19 cellular contexts compared by ENCODE assay signal in genomic region chr4:84865600-84865999, GRCh38.
DNase-seq lines count a peak whose midpoint lies in the region; ATAC-seq and TF ChIP-seq lines count a peak whose summit lies in the region.
"Had no signal": no experiment of that assay in that cellular context is flagged by ENCODE, and none has a peak within 500 bp of the region (broad histone marks: within the 10 kb centered on the region; RNA-seq: fewer than 3 reads in every experiment).

No MANE protein-coding gene starts in this region.

- peak overlapping the region; percentile 37 for H3K27ac Mint-ChIP-seq in MCF 10A (ENCODE audit: low read depth, unreplicated experiment)
- H3K27ac Mint-ChIP-seq in neural progenitor cell = peak overlapping the region; percentile 27
- peak overlapping the region; percentile 90 for H3K27ac Mint-ChIP-seq in type B pancreatic cell
- H3K27ac Mint-ChIP-seq: B cell; CD4-positive, CD25-positive, alpha-beta regulatory T cell; GM23338 had no signal

- no peaks in the 10 kb centered on the region for H3F3A ChIP-seq in neural progenitor cell (ENCODE audit: low read depth)

- H3K4me3 Mint-ChIP-seq in MCF 10A (ENCODE audit: unreplicated experiment) = no peak overlapping the region
- H3K4me3 Mint-ChIP-seq in neural progenitor cell = no peak overlapping the region
- H3K4me3 Mint-ChIP-seq in type B pancreatic cell = peak overlapping the region; percentile 56
- H3K4me3 Mint-ChIP-seq: B cell; CD4-positive, CD25-positive, alpha-beta regulatory T cell; CD8-positive, alpha-beta memory T cell; GM23338 had no signal

- dilution Hi-C loops in mammary epithelial cell (cut with HindIII; ENCODE audit: low sequenced_read_pairs) = no loop called here

- H3K27me3 Mint-ChIP-seq in MCF 10A (ENCODE audit: insufficient read depth, unreplicated experiment) (no peaks in the 10 kb centered on the region), neural progenitor cell (ENCODE audit: insufficient read depth, low read depth) (no peaks in the 10 kb centered on the region), type B pancreatic cell (no peaks in the 10 kb centered on the region)
- H3K27me3 Mint-ChIP-seq: B cell; CD4-positive, CD25-positive, alpha-beta regulatory T cell; CD8-positive, alpha-beta memory T cell had no signal

- 50% methylated on average over 2 of the region's 2 CpGs for WGBS in mammary epithelial cell (ENCODE audit: low coverage, missing lambda C conversion rate)

- H3K27me3 ChIP-seq in mammary epithelial cell (ENCODE audit: insufficient read depth, low read length) = no peaks in the 10 kb centered on the region
- no peaks in the 10 kb centered on the region for H3K27me3 ChIP-seq in neural progenitor cell
- H3K27me3 ChIP-seq: BLaER1 had no signal

- CTCF ChIA-PET in MCF 10A (lab: Yijun Ruan, JAX) = no interaction called here
- CTCF ChIA-PET in mammary epithelial cell (lab: Charles Lee; ENCODE audit: low non-redundant PET) = no interaction called here

- H3K9me3 Mint-ChIP-seq in MCF 10A (ENCODE audit: unreplicated experiment) (no peaks in the 10 kb centered on the region), neural progenitor cell (peaks cover 3% of the 10 kb centered on the region), type B pancreatic cell (peaks cover 5% of the 10 kb centered on the region)
- H3K9me3 Mint-ChIP-seq: CD4-positive, CD25-positive, alpha-beta regulatory T cell; GM23338 had no signal

- H2AFZ ChIP-seq in mammary epithelial cell (ENCODE audit: low read depth, low read length) (no peak overlapping the region), neural progenitor cell (replicated peaks) (no peak overlapping the region)
- H2AFZ ChIP-seq: GM23338 had no signal

- POLR2A ChIA-PET in MCF 10A (lab: Yijun Ruan, JAX) = no interaction called here

- in situ Hi-C loops in mammary epithelial cell (cut with MboI; ENCODE audit: low sequenced_read_pairs in 2 of 2) = no loop called here

- peaks cover 10% of the 10 kb centered on the region for H3K79me2 ChIP-seq in mammary epithelial cell (ENCODE audit: insufficient read depth, low read length)
- peaks cover 12% of the 10 kb centered on the region for H3K79me2 ChIP-seq in neural progenitor cell (ENCODE audit: low read depth)

- no peaks in the 10 kb centered on the region for H3K36me3 ChIP-seq in mammary epithelial cell (ENCODE audit: insufficient read depth, low read length)
- no peaks in the 10 kb centered on the region for H3K36me3 ChIP-seq in neural progenitor cell
- H3K36me3 ChIP-seq: BLaER1 had no signal

- H3K4me1 ChIP-seq in mammary epithelial cell (ENCODE audit: insufficient read depth, low read length) (peaks cover 6% of the 10 kb centered on the region), neural progenitor cell (peaks cover 1% of the 10 kb centered on the region)
- H3K4me1 ChIP-seq: BLaER1 had no signal

- H3K4me1 Mint-ChIP-seq in MCF 10A (ENCODE audit: insufficient read depth, unreplicated experiment) (peaks cover 6% of the 10 kb centered on the region), neural progenitor cell (peaks cover 14% of the 10 kb centered on the region), type B pancreatic cell (ENCODE audit: unreplicated experiment) (peaks cover 10% of the 10 kb centered on the region)
- H3K4me1 Mint-ChIP-seq: B cell; CD4-positive, CD25-positive, alpha-beta regulatory T cell; CD8-positive, alpha-beta memory T cell had no signal

- H3K4me3 ChIP-seq in mammary epithelial cell (replicated peaks in 1 of 3; ENCODE audit: insufficient read depth in 1 of 3, low read depth in 2 of 3, low read length in 3 of 3) = no peak overlapping the region
- no peak overlapping the region for H3K4me3 ChIP-seq in neural progenitor cell
- H3K4me3 ChIP-seq: BLaER1, GM23338 had no signal

- H3K9me3 ChIP-seq in mammary epithelial cell (replicated peaks; ENCODE audit: insufficient read depth, low read length) (no peaks in the 10 kb centered on the region), neural progenitor cell (ENCODE audit: low read depth) (no peaks in the 10 kb centered on the region)
- H3K9me3 ChIP-seq: BLaER1 had no signal

- no peak overlapping the region for H3K4me2 ChIP-seq in mammary epithelial cell (ENCODE audit: insufficient read depth, low read depth, low read length)
- H3K4me2 ChIP-seq in neural progenitor cell = no peak overlapping the region
- H3K4me2 ChIP-seq: BLaER1, GM23338 had no signal

- TF ChIP-seq CTCF in MCF 10A (IDR thresholded peaks at IDR 0.05; ENCODE audit: unreplicated experiment) = no peak
- TF ChIP-seq CTCF in mammary epithelial cell (conservative IDR thresholded peaks at IDR 0.05 in 1 of 2, IDR thresholded peaks at IDR 0.05 in 1 of 2; ENCODE audit: extremely low read depth in 1 of 2, insufficient read depth in 1 of 2, low read depth in 1 of 2, low read length in 2 of 2) = no peak
- no peak for TF ChIP-seq CTCF in neural progenitor cell (IDR thresholded peaks at IDR 0.05)
- TF ChIP-seq CTCF in type B pancreatic cell (conservative IDR thresholded peaks at IDR 0.05) = no peak

- DNase-seq in MCF 10A (ENCODE audit: unreplicated experiment) = no peak
- no peak for DNase-seq in mammary epithelial cell
- DNase-seq in neural progenitor cell (ENCODE audit: low spot score) = no peak
- DNase-seq in type B pancreatic cell (ENCODE audit: extremely low spot score, unreplicated experiment) = no peak
- DNase-seq in NOMO-1 treated with dmso at 0.1 percent for 144 hours (lab: John Stamatoyannopoulos, UW; ENCODE audit: unreplicated experiment) = no peak
- DNase-seq: CD4-positive, CD25-positive, alpha-beta regulatory T cell; CD8-positive, alpha-beta memory T cell; DMS 273 treated with DMSO at 0.1 percent for 48 hours; DMS79; EL; GF-D8; HCEC 1CT had no signal

- intact Hi-C loops in MCF 10A (cut with micrococcal nuclease) = no loop called here
- intact Hi-C loops in mammary epithelial cell (cut with micrococcal nuclease) = no loop called here

- ATAC-seq in HG03108 (IDR thresholded peaks at IDR 0.05; ENCODE audit: unreplicated experiment) (no peak), HG02938 (IDR thresholded peaks at IDR 0.05; ENCODE audit: unreplicated experiment) (no peak)

- BruUV-seq in MCF 10A (replicated peaks; lab: Mats Ljungman, UMichigan) (no TSS peak), mammary epithelial cell (replicated peaks; lab: Mats Ljungman, UMichigan) (no TSS peak)

- peaks cover 6% of the 10 kb centered on the region for H3K36me3 Mint-ChIP-seq in MCF 10A (ENCODE audit: insufficient read depth, unreplicated experiment)
- peaks cover 16% of the 10 kb centered on the region for H3K36me3 Mint-ChIP-seq in neural progenitor cell
- peaks cover 11% of the 10 kb centered on the region for H3K36me3 Mint-ChIP-seq in type B pancreatic cell
- H3K36me3 Mint-ChIP-seq: CD4-positive, CD25-positive, alpha-beta regulatory T cell; CD8-positive, alpha-beta memory T cell had no signal

- H3K27ac ChIP-seq in mammary epithelial cell (ENCODE audit: insufficient read depth, low read depth, low read length) (no peak overlapping the region), neural progenitor cell (no peak overlapping the region)
- H3K27ac ChIP-seq: 22Rv1, BLaER1, C4-2B had no signal

- H4K20me1 ChIP-seq in mammary epithelial cell (ENCODE audit: insufficient read depth, low read length) (no peaks in the 10 kb centered on the region), neural progenitor cell (ENCODE audit: low read depth) (no peaks in the 10 kb centered on the region)

- H3K9ac ChIP-seq in mammary epithelial cell (ENCODE audit: insufficient read depth, low read length) = no peak overlapping the region
- H3K9ac ChIP-seq in neural progenitor cell = no peak overlapping the region
- H3K9ac ChIP-seq: BLaER1 had no signal

Comparison
In these comparisons a context has a peak if more than half of its experiments do, and no peak if none do; other contexts are left out.
1. H3K27ac Mint-ChIP-seq: peak in every context shown above with its lines; median percentile 90 in type B pancreatic cell; 37 in MCF 10A; 27 in neural progenitor cell.